8 cellular contexts compared by ENCODE assay signal in the genomic region with DNA sequence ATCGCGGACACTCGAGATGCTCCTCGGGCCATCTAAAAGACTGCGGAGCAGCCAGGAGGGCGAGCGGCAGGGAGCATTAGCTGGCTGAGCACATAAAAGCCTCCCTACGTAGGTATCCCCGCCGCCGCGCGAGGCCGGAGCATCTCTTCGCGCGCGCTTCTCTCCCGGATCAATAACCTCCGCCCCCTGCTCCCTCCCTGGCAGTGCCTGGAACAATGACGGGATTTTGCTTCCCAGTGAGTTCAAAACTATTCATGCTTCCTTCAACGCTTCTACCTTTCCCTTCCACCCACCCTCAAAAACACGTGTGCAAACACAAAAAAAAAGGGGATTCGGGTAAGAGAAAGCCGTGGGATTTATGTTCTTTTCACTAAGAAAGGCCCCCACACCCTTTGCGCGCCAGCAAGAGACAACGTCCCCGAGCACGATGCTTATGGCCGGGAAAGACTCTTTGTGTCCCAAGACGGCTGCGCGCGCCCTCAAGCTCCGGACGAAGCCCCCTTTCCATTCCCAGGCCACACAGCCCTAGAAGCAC. TPM values are rescaled to one million over a fixed set of nuclear protein-coding genes. Genes with fewer than 3 reads are reported as not detected.
DNase-seq lines count a peak whose midpoint lies in the region; ATAC-seq and TF ChIP-seq lines count a peak whose summit lies in the region.

No MANE protein-coding gene starts in this region.

- TF ChIP-seq CTCF in brain microvascular endothelial cell (IDR thresholded peaks at IDR 0.05; ENCODE audit: low read depth, low read length, missing control alignments) (no peak), smooth muscle cell (IDR thresholded peaks at IDR 0.05; ENCODE audit: borderline replicate concordance, insufficient read depth, poor library complexity, severe bottlenecking) (no peak)

- WGBS in smooth muscle cell (ENCODE audit: low lambda C conversion rate) = under 1% methylated on average over 37 of the region's 37 CpGs

- no peaks in the 10 kb centered on the region for H3K27me3 ChIP-seq in brain microvascular endothelial cell (replicated peaks)
- H3K27me3 ChIP-seq in smooth muscle cell (ENCODE audit: low read depth) = no peaks in the 10 kb centered on the region

- peak overlapping the region; percentile 8 for H3K27ac ChIP-seq in brain microvascular endothelial cell
- no peak overlapping the region for H3K27ac ChIP-seq in smooth muscle cell (ENCODE audit: low read depth)

- H3K36me3 Mint-ChIP-seq in T-helper 17 cell (ENCODE audit: low read depth) (no peaks in the 10 kb centered on the region), immature natural killer cell (peaks cover 0 to 6% (median 3%) of the 10 kb centered on the region in 3 donors)

- no peaks in the 10 kb centered on the region for H3F3A ChIP-seq in smooth muscle cell (ENCODE audit: low read depth)

- peaks cover 8% of the 10 kb centered on the region for H3K4me1 ChIP-seq in smooth muscle cell (ENCODE audit: low read depth)

- peak overlapping the region; percentile 70 for H3K4me3 ChIP-seq in brain microvascular endothelial cell (ENCODE audit: low read depth, low read length)
- peak overlapping the region; percentile 76 for H3K4me3 ChIP-seq in smooth muscle cell

- peak overlapping the region; percentile 87 for H3K4me3 Mint-ChIP-seq in T-helper 17 cell
- H3K4me3 Mint-ChIP-seq in immature natural killer cell = peak overlapping the region; percentile 90 to 96 (median 95)

- in situ Hi-C loops in KBM-7 (cut with MboI; ENCODE audit: low pct_unique_long_range_greater_than_20kb, low sequenced_read_pairs) (no loop called here), brain microvascular endothelial cell (cut with HindIII; ENCODE audit: low pct_ligation_motif_present, low sequenced_read_pairs) (no loop called here)

- peaks cover 11% of the 10 kb centered on the region for H3K36me3 ChIP-seq in brain microvascular endothelial cell (replicated peaks)
- no peaks in the 10 kb centered on the region for H3K36me3 ChIP-seq in smooth muscle cell (ENCODE audit: low read depth)

- no peaks in the 10 kb centered on the region for H4K20me1 ChIP-seq in smooth muscle cell (ENCODE audit: low read depth)

- H3K9me3 ChIP-seq in T-helper 17 cell (ENCODE audit: control insufficient read depth, low read length, poor library complexity, severe bottlenecking) (no peaks in the 10 kb centered on the region), smooth muscle cell (replicated peaks; ENCODE audit: low read depth) (no peaks in the 10 kb centered on the region)

- H3K9me3 Mint-ChIP-seq in immature natural killer cell = no peaks in the 10 kb centered on the region

- H3K27ac Mint-ChIP-seq in T-helper 17 cell (peak overlapping the region; percentile 57), immature natural killer cell (peak overlapping the region in 5 of 6 donors; percentile 35 to 80 (median 69))

- peak; percentile 22 for DNase-seq in DMS79 (lab: John Stamatoyannopoulos, UW)
- DNase-seq in KBM-7 = peak; percentile 62
- peak in 1 of 3 donors; percentile 14 for DNase-seq in T-helper 17 cell
- DNase-seq in brain microvascular endothelial cell = peak; percentile 11
- DNase-seq in immature natural killer cell = peak in 1 of 3 donors; percentile 4
- DNase-seq in smooth muscle cell (lab: John Stamatoyannopoulos, UW; ENCODE audit: unreplicated experiment) = no peak
- DNase-seq in OCI-M2 (lab: John Stamatoyannopoulos, UW; ENCODE audit: unreplicated experiment) = no peak

- no peaks in the 10 kb centered on the region for H3K27me3 Mint-ChIP-seq in T-helper 17 cell
- peaks cover 3 to 9% (median 5%) of the 10 kb centered on the region in 3 donors for H3K27me3 Mint-ChIP-seq in immature natural killer cell (ENCODE audit: low read depth in 3 of 3)

- peak overlapping the region; percentile 60 for H2AFZ ChIP-seq in smooth muscle cell (ENCODE audit: low read depth)

- H3K4me1 Mint-ChIP-seq in T-helper 17 cell = peaks cover 8% of the 10 kb centered on the region
- peaks cover 16 to 23% of the 10 kb centered on the region in 2 donors for H3K4me1 Mint-ChIP-seq in immature natural killer cell

- peak overlapping the region; percentile 6 for H3K9ac ChIP-seq in smooth muscle cell (ENCODE audit: low read depth)

- peak overlapping the region; percentile 95 for H3K4me2 ChIP-seq in smooth muscle cell

- ATAC-seq in T-helper 17 cell (no peak), HG02798 (IDR thresholded peaks at IDR 0.05; ENCODE audit: poor library complexity, unreplicated experiment) (no peak)

- peaks cover 13% of the 10 kb centered on the region for H3K79me2 ChIP-seq in smooth muscle cell (ENCODE audit: low read depth)

RNA-seq across cellular contexts. Expression of a gene that starts 0.9 kb away (rescaled TPM):
- 1 to 10 TPM; 6.9 to 9.2 TPM for total RNA-seq in T-helper 17 cell
- 10 to 100 TPM; 14.2 to 28.1 (median 23.1) TPM for polyA plus RNA-seq in immature natural killer cell
- 17.5 and 21.2 TPM in 2 replicates for total RNA-seq in smooth muscle cell
- 33.9 and 44.5 TPM in 2 replicates for polyA plus RNA-seq in smooth muscle cell

RNA-seq across cellular contexts. Expression of a gene that starts 28.5 kb away (rescaled TPM):
- total RNA-seq in T-helper 17 cell (100 to 1,000 TPM; 819 to 876 TPM), smooth muscle cell (1,100 and 1,184 TPM in 2 replicates)
- polyA plus RNA-seq in immature natural killer cell (1,000 to 10,000 TPM; 3,354 to 4,873 (median 3,832) TPM), smooth muscle cell (2,038 and 2,323 TPM in 2 replicates)

Comparison
In these comparisons a context has a peak if more than half of its experiments do, and no peak if none do; other contexts are left out.
1. DNase-seq: peak in DMS79 (single experiment), KBM-7 (single experiment) and brain microvascular endothelial cell (single experiment); none in smooth muscle cell (single experiment) and OCI-M2 (single experiment).